Comparison of ENCODE assay signal across 28 cellular contexts in the genomic region with DNA sequence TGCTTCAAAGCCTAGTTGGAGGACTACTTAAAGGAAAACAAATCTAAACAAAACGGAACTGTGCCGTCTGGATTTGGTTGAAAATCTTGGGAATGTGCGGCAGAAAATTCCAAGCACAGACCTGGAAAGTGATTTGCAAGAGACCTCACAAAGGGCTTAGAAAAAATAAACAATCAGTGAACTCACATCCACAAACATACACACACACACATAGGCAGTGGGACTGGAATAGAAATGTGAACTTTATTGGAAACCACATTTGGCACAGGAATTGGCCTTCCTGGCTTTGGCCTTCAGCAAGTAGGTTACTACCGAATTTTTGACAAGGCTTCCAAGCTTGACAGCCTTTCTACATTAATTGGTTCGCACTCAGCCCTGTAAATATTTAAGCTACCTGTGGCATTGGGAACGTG.
DNase-seq lines count a peak whose midpoint lies in the region; ATAC-seq and TF ChIP-seq lines count a peak whose summit lies in the region.
"Had no signal": no experiment of that assay in that cellular context is flagged by ENCODE, and none has a peak within 500 bp of the region (broad histone marks: within the 10 kb centered on the region; RNA-seq: fewer than 3 reads in every experiment).

No MANE protein-coding gene starts in this region.

- DNase-seq in NCI-H82 (lab: John Stamatoyannopoulos, UW) = peak; percentile 95
- DNase-seq in NCI-H82 treated with DMSO at 0.1 percent for 48 hours (lab: John Stamatoyannopoulos, UW; ENCODE audit: unreplicated experiment) = no peak
- no peak for DNase-seq in endodermal cell
- DNase-seq in myocyte (ENCODE audit: low read depth) = peak; percentile 9
- DNase-seq in smooth muscle cell (lab: John Stamatoyannopoulos, UW; ENCODE audit: unreplicated experiment) = no peak
- DNase-seq in GDM1 (lab: John Stamatoyannopoulos, UW) = no peak
- DNase-seq in ecto neural progenitor cell (ENCODE audit: low spot score) = no peak
- DNase-seq: 8988T; activated CD4-positive, alpha-beta T cell treated with anti-CD3 and anti-CD28 coated beads, Interleukin-2, amount 10 ng/mL, durations not matched to agents 7 days and 5 days; activated CD8-positive, alpha-beta memory T cell treated with anti-CD3 and anti-CD28 coated beads, Interleukin-2, amount 10 ng/mL, durations not matched to agents 7 days and 5 days; activated naive CD4-positive, alpha-beta T cell treated with anti-CD3 and anti-CD28 coated beads, Interleukin-2, amount 10 ng/mL, durations not matched to agents 7 days and 5 days; AML-193; amniotic stem cell; caudate nucleus; CD8-positive, alpha-beta T cell; foreskin melanocyte; hippocampal formation; immature natural killer cell; mucosa of descending colon; NCI-H1092; NCI-H2029; spleen; stimulated activated CD4-positive, alpha-beta T cell treated with anti-CD3 and anti-CD28 coated beads, Interleukin-2, amount 100 ng/mL, for 48 hours had no signal

- WGBS in endodermal cell (ENCODE audit: insufficient coverage in 1 of 2, insufficient read length in 1 of 2), 2 experiments = 76 to 80% methylated on average over 6 of the region's 6 CpGs
- 43% methylated on average over 6 of the region's 6 CpGs for WGBS in smooth muscle cell (ENCODE audit: low lambda C conversion rate)

- TF ChIP-seq CTCF in endodermal cell (conservative IDR thresholded peaks at IDR 0.05) (no peak), smooth muscle cell (IDR thresholded peaks at IDR 0.05; ENCODE audit: borderline replicate concordance, insufficient read depth, poor library complexity, severe bottlenecking) (no peak)

- ATAC-seq in GM19397 (IDR thresholded peaks at IDR 0.05; ENCODE audit: unreplicated experiment) = no peak
- ATAC-seq: activated CD8-positive, alpha-beta memory T cell treated with anti-CD3 and anti-CD28 coated beads, Interleukin-2, amount 10 ng/mL, durations not matched to agents 7 days and 5 days; CD8-positive, alpha-beta T cell; mucosa of descending colon; stimulated activated effector memory CD8-positive, alpha-beta T cell treated with anti-CD3 and anti-CD28 coated beads, Interleukin-12 subunit alpha, Interleukin-12 subunit beta, amount 100 ng/mL, for 72 hours had no signal

- peak overlapping the region; percentile 56 for H2AFZ ChIP-seq in smooth muscle cell (ENCODE audit: low read depth)

- H3K4me3 ChIP-seq in endodermal cell (ENCODE audit: low read length) (peak overlapping the region; percentile 14), smooth muscle cell (no peak overlapping the region)
- H3K4me3 ChIP-seq: mucosa of descending colon, spleen had no signal

- H3K9ac ChIP-seq in endodermal cell (ENCODE audit: extremely low read depth, low read length, poor library complexity, severe bottlenecking) (no peak overlapping the region), smooth muscle cell (ENCODE audit: low read depth) (no peak overlapping the region)

- H3F3A ChIP-seq in smooth muscle cell (ENCODE audit: low read depth) = no peaks in the 10 kb centered on the region

- peaks cover 38% of the 10 kb centered on the region for H3K4me1 Mint-ChIP-seq in endodermal cell
- H3K4me1 Mint-ChIP-seq: activated CD4-positive, alpha-beta T cell treated with anti-CD3 and anti-CD28 coated beads, Interleukin-2, amount 10 ng/mL, durations not matched to agents 7 days and 5 days; activated CD8-positive, alpha-beta memory T cell treated with anti-CD3 and anti-CD28 coated beads, Interleukin-2, amount 10 ng/mL, durations not matched to agents 7 days and 5 days; activated naive CD4-positive, alpha-beta T cell treated with anti-CD3 and anti-CD28 coated beads, Interleukin-2, amount 10 ng/mL, durations not matched to agents 7 days and 5 days; immature natural killer cell; stimulated activated effector memory CD8-positive, alpha-beta T cell treated with anti-CD3 and anti-CD28 coated beads, Interleukin-12 subunit alpha, Interleukin-12 subunit beta, amount 100 ng/mL, for 72 hours had no signal

- H3K27ac Mint-ChIP-seq in endodermal cell = peak overlapping the region; percentile 56
- H3K27ac Mint-ChIP-seq: activated CD4-positive, alpha-beta T cell treated with anti-CD3 and anti-CD28 coated beads, Interleukin-2, amount 10 ng/mL, durations not matched to agents 7 days and 5 days; activated CD8-positive, alpha-beta memory T cell treated with anti-CD3 and anti-CD28 coated beads, Interleukin-2, amount 10 ng/mL, durations not matched to agents 7 days and 5 days; activated naive CD4-positive, alpha-beta T cell treated with anti-CD3 and anti-CD28 coated beads, Interleukin-2, amount 10 ng/mL, durations not matched to agents 7 days and 5 days; CD8-positive, alpha-beta T cell; immature natural killer cell; stimulated activated effector memory CD8-positive, alpha-beta T cell treated with anti-CD3 and anti-CD28 coated beads, Interleukin-12 subunit alpha, Interleukin-12 subunit beta, amount 100 ng/mL, for 72 hours had no signal

- no peaks in the 10 kb centered on the region for H3K9me3 Mint-ChIP-seq in endodermal cell
- H3K9me3 Mint-ChIP-seq: CD8-positive, alpha-beta T cell; stimulated activated effector memory CD8-positive, alpha-beta T cell treated with anti-CD3 and anti-CD28 coated beads, Interleukin-12 subunit alpha, Interleukin-12 subunit beta, amount 100 ng/mL, for 72 hours had no signal

- H3K36me3 Mint-ChIP-seq in endodermal cell (ENCODE audit: low read depth) = no peaks in the 10 kb centered on the region
- H3K36me3 Mint-ChIP-seq: activated CD8-positive, alpha-beta memory T cell treated with anti-CD3 and anti-CD28 coated beads, Interleukin-2, amount 10 ng/mL, durations not matched to agents 7 days and 5 days; CD8-positive, alpha-beta T cell; immature natural killer cell; stimulated activated effector memory CD8-positive, alpha-beta T cell treated with anti-CD3 and anti-CD28 coated beads, Interleukin-12 subunit alpha, Interleukin-12 subunit beta, amount 100 ng/mL, for 72 hours had no signal

- no peaks in the 10 kb centered on the region for H4K20me1 ChIP-seq in smooth muscle cell (ENCODE audit: low read depth)

- peaks cover 14% of the 10 kb centered on the region for H3K4me1 ChIP-seq in endodermal cell (ENCODE audit: control insufficient read depth, insufficient read depth, low read length)
- peaks cover 18% of the 10 kb centered on the region for H3K4me1 ChIP-seq in smooth muscle cell (ENCODE audit: low read depth)

- H3K27ac ChIP-seq in endodermal cell (ENCODE audit: low read depth, low read length) (no peak overlapping the region), smooth muscle cell (ENCODE audit: low read depth) (peak overlapping the region; percentile 35)
- H3K27ac ChIP-seq: epithelial cell of prostate, neutrophil, spleen, VCaP had no signal

- H3K9me3 ChIP-seq in endodermal cell (ENCODE audit: control insufficient read depth, low read length) (no peaks in the 10 kb centered on the region), smooth muscle cell (replicated peaks; ENCODE audit: low read depth) (no peaks in the 10 kb centered on the region)
- H3K9me3 ChIP-seq: mucosa of descending colon, neutrophil had no signal

- H3K27me3 Mint-ChIP-seq in endodermal cell (ENCODE audit: insufficient read depth) = peaks cover 33% of the 10 kb centered on the region
- H3K27me3 Mint-ChIP-seq: activated CD4-positive, alpha-beta T cell treated with anti-CD3 and anti-CD28 coated beads, Interleukin-2, amount 10 ng/mL, durations not matched to agents 7 days and 5 days; activated CD8-positive, alpha-beta memory T cell treated with anti-CD3 and anti-CD28 coated beads, Interleukin-2, amount 10 ng/mL, durations not matched to agents 7 days and 5 days had no signal

- no peaks in the 10 kb centered on the region for H3K79me2 ChIP-seq in smooth muscle cell (ENCODE audit: low read depth)

- peak overlapping the region; percentile 17 for H3K4me3 Mint-ChIP-seq in endodermal cell
- H3K4me3 Mint-ChIP-seq: activated CD4-positive, alpha-beta T cell treated with anti-CD3 and anti-CD28 coated beads, Interleukin-2, amount 10 ng/mL, durations not matched to agents 7 days and 5 days; activated CD8-positive, alpha-beta memory T cell treated with anti-CD3 and anti-CD28 coated beads, Interleukin-2, amount 10 ng/mL, durations not matched to agents 7 days and 5 days; activated naive CD4-positive, alpha-beta T cell treated with anti-CD3 and anti-CD28 coated beads, Interleukin-2, amount 10 ng/mL, durations not matched to agents 7 days and 5 days; CD8-positive, alpha-beta T cell; immature natural killer cell; stimulated activated effector memory CD8-positive, alpha-beta T cell treated with anti-CD3 and anti-CD28 coated beads, Interleukin-12 subunit alpha, Interleukin-12 subunit beta, amount 100 ng/mL, for 72 hours had no signal

- peak overlapping the region; percentile 62 for H3K4me2 ChIP-seq in smooth muscle cell

- H3K27me3 ChIP-seq in endodermal cell (ENCODE audit: control insufficient read depth, insufficient read depth, low read length, poor library complexity, severe bottlenecking) (peaks cover 62% of the 10 kb centered on the region), smooth muscle cell (ENCODE audit: low read depth) (no peaks in the 10 kb centered on the region)
- H3K27me3 ChIP-seq: neutrophil had no signal

- H3K36me3 ChIP-seq in endodermal cell (ENCODE audit: control insufficient read depth, insufficient read depth, low read length) (no peaks in the 10 kb centered on the region), smooth muscle cell (ENCODE audit: low read depth) (no peaks in the 10 kb centered on the region)
- H3K36me3 ChIP-seq: neutrophil, spleen had no signal

Comparison
In these comparisons a context has a peak if more than half of its experiments do, and no peak if none do; other contexts are left out.
1. DNase-seq: peak in NCI-H82 (single experiment) and myocyte (single experiment); none in NCI-H82 treated with DMSO at 0.1 percent for 48 hours (single experiment), endodermal cell (single experiment), smooth muscle cell (single experiment), GDM1 (single experiment) and ecto neural progenitor cell (single experiment).